ENCODE assay signal across 8 cellular contexts in genomic region chr7:32299133-32299702, GRCh38.
DNase-seq lines count a peak whose midpoint lies in the region; FAIRE-seq and TF ChIP-seq lines count a peak whose summit lies in the region.
"Had no signal": no experiment of that assay in that cellular context is flagged by ENCODE, and none has a peak within 500 bp of the region (broad histone marks: within the 10 kb centered on the region; RNA-seq: fewer than 3 reads in every experiment).

No MANE protein-coding gene starts in this region.

- peak overlapping the region; percentile 29 for H3K4me3 ChIP-seq in kidney epithelial cell (ENCODE audit: low read depth, low read length)
- H3K4me3 ChIP-seq in subcutaneous abdominal adipose tissue (ENCODE audit: low read depth in 1 of 5, low read length in 5 of 5) = peak overlapping the region; percentile 31 to 65 (median 61)

- in situ Hi-C loops in KBM-7 (cut with MboI; ENCODE audit: low pct_unique_long_range_greater_than_20kb, low sequenced_read_pairs) (no loop called here), T47D (cut with HindIII; ENCODE audit: low pct_unique_long_range_greater_than_20kb, low sequenced_read_pairs) (no loop called here)

- H3K27ac ChIP-seq in subcutaneous abdominal adipose tissue (ENCODE audit: low read depth, low read length) = no peak overlapping the region

- peaks cover 0 to 17% (median 13%) of the 10 kb centered on the region in 5 donors for H3K4me1 ChIP-seq in subcutaneous abdominal adipose tissue (ENCODE audit: control insufficient read depth in 5 of 5, insufficient read depth in 5 of 5, low read length in 5 of 5)

- H3K27me3 ChIP-seq in kidney epithelial cell (ENCODE audit: control insufficient read depth, insufficient read depth, low read length) (peaks cover 28% of the 10 kb centered on the region), subcutaneous abdominal adipose tissue (ENCODE audit: control insufficient read depth in 5 of 5, insufficient read depth in 4 of 5, low read length in 5 of 5) (peaks cover 25 to 36% (median 32%) of the 10 kb centered on the region in 5 donors)

- TF ChIP-seq POLR2A in GM12891 (IDR thresholded peaks at IDR 0.05; ENCODE audit: low read depth, low read length) = no peak

- no peaks in the 10 kb centered on the region for H3K9me3 ChIP-seq in subcutaneous abdominal adipose tissue (ENCODE audit: control insufficient read depth in 5 of 5, low read length in 5 of 5)

- H3K36me3 ChIP-seq in kidney epithelial cell (ENCODE audit: control insufficient read depth, insufficient read depth, low read length) = no peaks in the 10 kb centered on the region
- no peaks in the 10 kb centered on the region for H3K36me3 ChIP-seq in subcutaneous abdominal adipose tissue (ENCODE audit: control insufficient read depth in 5 of 5, insufficient read depth in 5 of 5, low read length in 5 of 5)

- no peak for FAIRE-seq in GM12891 (lab: Jason Lieb, UNC)

- TF ChIP-seq CTCF in kidney epithelial cell (IDR thresholded peaks at IDR 0.05; ENCODE audit: insufficient read depth, low read length, poor library complexity, severe bottlenecking) = no peak

- H3K9ac ChIP-seq in subcutaneous abdominal adipose tissue (ENCODE audit: low read length in 5 of 5) = peak overlapping the region in 1 of 5 donors; percentile 28

- DNase-seq in KBM-7 (peak; percentile 3), T47D (ENCODE audit: low read depth in 1 of 2, low spot score in 1 of 2) (peak; percentile 22 to 38), kidney epithelial cell (ENCODE audit: low read depth) (no peak), GM12891 (ENCODE audit: insufficient read length, low spot score) (no peak), NAMALWA (ENCODE audit: low spot score) (no peak)
- DNase-seq in central memory CD4-positive, alpha-beta T cell = no peak
- DNase-seq: activated gamma-delta T cell had no signal

TF ChIP-seq in GM12891, 5 proteins besides CTCF, POLR2A, EP300 and RAD21:
- TF ChIP-seq SPI1 (IDR thresholded peaks at IDR 0.05; ENCODE audit: low read depth, low read length) (no peak), POU2F2 (IDR thresholded peaks at IDR 0.05; ENCODE audit: low read depth, low read length) (no peak), TAF1 (IDR thresholded peaks at IDR 0.05; ENCODE audit: low read depth, low read length) (no peak), PAX5 (IDR thresholded peaks at IDR 0.05; ENCODE audit: insufficient read depth, low read length, severe bottlenecking) (no peak), POLR2AphosphoS5 (IDR thresholded peaks at IDR 0.05; ENCODE audit: low read depth, low read length) (no peak)
TF ChIP-seq in GM12891: peak in this region for 0.

Comparison
In these comparisons a context has a peak if more than half of its experiments do, and no peak if none do; other contexts are left out.
1. DNase-seq: peak in KBM-7 (single experiment) and T47D (2 of 2); none in kidney epithelial cell (single experiment), central memory CD4-positive, alpha-beta T cell (single experiment), GM12891 (single experiment) and NAMALWA (single experiment).